2 cellular contexts compared by ENCODE assay signal in genomic region chr15:26134812-26135211, GRCh38.
TF ChIP-seq lines count a peak whose summit lies in the region.

No MANE protein-coding gene starts in this region.

TF ChIP-seq in WTC11, 78 proteins besides CTCF, POLR2A, EP300 and RAD21 (continued from another document and continues in another):
- TF ChIP-seq AR (CRISPR knock-in tag; IDR thresholded peaks at IDR 0.05) (no peak), SP1 (CRISPR knock-in tag; conservative IDR thresholded peaks at IDR 0.05) (no peak), E2F4 (CRISPR knock-in tag; IDR thresholded peaks at IDR 0.05; ENCODE audit: borderline replicate concordance, low read depth) (no peak), ZBTB43 (CRISPR knock-in tag; IDR thresholded peaks at IDR 0.05) (no peak), E2F1 (CRISPR knock-in tag; IDR thresholded peaks at IDR 0.05) (no peak), ELF4 (CRISPR knock-in tag; IDR thresholded peaks at IDR 0.05; ENCODE audit: low read depth) (no peak), IRF1 (CRISPR knock-in tag; IDR thresholded peaks at IDR 0.05) (no peak), FOXP1 (CRISPR knock-in tag; IDR thresholded peaks at IDR 0.05; ENCODE audit: borderline replicate concordance) (no peak), AFF4 (CRISPR knock-in tag; IDR thresholded peaks at IDR 0.05; ENCODE audit: borderline replicate concordance) (no peak), ATF3 (CRISPR knock-in tag; conservative IDR thresholded peaks at IDR 0.05) (no peak)

TF ChIP-seq in HepG2, 621 proteins besides CTCF, POLR2A, EP300 and RAD21 (continued from another document):
- TF ChIP-seq ZNF142 (CRISPR knock-in tag; IDR thresholded peaks at IDR 0.05) (no peak), ZNF619 (CRISPR knock-in tag; IDR thresholded peaks at IDR 0.05) (no peak), ZNF280D (CRISPR knock-in tag; IDR thresholded peaks at IDR 0.05) (no peak), E2F1 (CRISPR knock-in tag; IDR thresholded peaks at IDR 0.05) (no peak), ZNF383 (CRISPR knock-in tag; IDR thresholded peaks at IDR 0.05; ENCODE audit: borderline replicate concordance) (no peak), ZNF138 (CRISPR knock-in tag; IDR thresholded peaks at IDR 0.05; ENCODE audit: low read depth) (no peak), DPF2 (CRISPR knock-in tag; IDR thresholded peaks at IDR 0.05; ENCODE audit: borderline replicate concordance, low read depth) (no peak)
